34 cellular contexts compared by ENCODE assay signal in the genomic region with DNA sequence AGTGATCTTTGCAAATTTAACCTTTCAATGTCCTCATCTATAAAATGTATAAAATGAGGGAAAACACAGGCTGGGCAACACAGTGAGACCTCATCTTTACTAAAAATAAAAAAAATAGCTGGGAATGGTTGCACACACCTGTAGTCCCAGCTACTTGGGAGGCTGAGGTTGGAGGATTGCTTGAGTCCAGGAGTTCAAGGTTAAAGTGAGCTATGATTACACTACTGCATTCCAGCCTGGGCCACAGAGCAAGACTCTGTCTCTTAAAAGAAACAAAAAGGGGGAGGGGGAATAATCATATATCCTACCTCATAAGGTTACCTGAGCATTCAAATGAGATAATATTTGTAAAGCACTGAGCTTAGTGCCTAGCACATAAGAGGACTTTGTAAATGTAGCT.
"Had no signal": no experiment of that assay in that cellular context is flagged by ENCODE, and none has a peak within 500 bp of the region (broad histone marks: within the 10 kb centered on the region; RNA-seq: fewer than 3 reads in every experiment).

No MANE protein-coding gene starts in this region.

- ATAC-seq: activated naive CD4-positive, alpha-beta T cell treated with anti-CD3 and anti-CD28 coated beads, Interleukin-2, amount 50 U/mL, for 72 hours; activated naive CD8-positive, alpha-beta T cell treated with anti-CD3 and anti-CD28 coated beads, Interleukin-2, amount 50 U/mL, for 24 hours; activated T-cell treated with anti-CD3 and anti-CD28 coated beads, Interleukin-2, amount 50 U/mL, for 4 hours; activated T-cell treated with anti-CD3 and anti-CD28 coated beads, Interleukin-2, amount 50 U/mL, for 72 hours; activated T-helper 17 cell treated with anti-CD3 and anti-CD28 coated beads, Interleukin-2, amount 50 U/mL, for 72 hours; body of pancreas had no signal

- H3K27me3 ChIP-seq: adrenal gland, ascending aorta, body of pancreas, brain microvascular endothelial cell, breast epithelium, cardiac muscle cell had no signal

- FAIRE-seq: astrocyte, bronchial epithelial cell had no signal

- H3K4me3 ChIP-seq: adrenal gland, ascending aorta, body of pancreas, breast epithelium, cardiac muscle cell had no signal

- H3K9me3 ChIP-seq: adrenal gland, ascending aorta, body of pancreas, breast epithelium had no signal

- H3K27ac ChIP-seq: adrenal gland, ascending aorta, body of pancreas, brain microvascular endothelial cell, breast epithelium, cardiac muscle cell had no signal

- DNase-seq: activated effector memory CD4-positive, alpha-beta T cell treated with anti-CD3 and anti-CD28 coated beads, Interleukin-2, amount 50 U/mL, for 16 hours; activated effector memory CD4-positive, alpha-beta T cell treated with Interleukin-2 at 50 U/mL for 16 hours; activated gamma-delta T cell; activated gamma-delta T cell treated with Interleukin-2 at 50 U/mL for 16 hours; activated naive CD4-positive, alpha-beta T cell; activated naive CD4-positive, alpha-beta T cell treated with anti-CD3 and anti-CD28 coated beads for 36 hours; activated naive CD4-positive, alpha-beta T cell treated with anti-CD3 and anti-CD28 coated beads, Interleukin-2, amount 10 ng/mL, durations not matched to agents 7 days and 5 days; activated naive CD4-positive, alpha-beta T cell treated with anti-CD3 and anti-CD28 coated beads, Interleukin-2, amount 50 U/mL, for 16 hours; activated naive CD4-positive, alpha-beta T cell treated with Interleukin-2 at 50 U/mL for 16 hours; activated naive CD8-positive, alpha-beta T cell treated with anti-CD3 and anti-CD28 coated beads for 36 hours; activated naive CD8-positive, alpha-beta T cell treated with anti-CD3 and anti-CD28 coated beads, Interleukin-2, amount 10 ng/mL, durations not matched to agents 7 days and 5 days; activated naive CD8-positive, alpha-beta T cell treated with anti-CD3 and anti-CD28 coated beads, Interleukin-2, amount 50 U/mL, for 24 hours; activated T-cell treated with anti-CD3 and anti-CD28 coated beads, Interleukin-2, amount 50 U/mL, for 1 hour; activated T-cell treated with anti-CD3 and anti-CD28 coated beads, Interleukin-2, amount 50 U/mL, for 24 hours; activated T-cell treated with anti-CD3 and anti-CD28 coated beads, Interleukin-2, amount 50 U/mL, for 4 hours; activated T-cell treated with anti-CD3 and anti-CD28 coated beads, Interleukin-2, amount 50 U/mL, for 48 hours; activated T-cell treated with anti-CD3 and anti-CD28 coated beads, Interleukin-2, amount 50 U/mL, for 72 hours; adrenal gland; amniotic stem cell; amygdala; anterior cingulate cortex; aorta; body of pancreas; brain microvascular endothelial cell; caudate nucleus; central memory CD4-positive, alpha-beta T cell; cerebellar nuclear complex had no signal
